Comparison of ENCODE assay signal across 10 cellular contexts in genomic region chr2:191869178-191869577, GRCh38. TPM values are rescaled to one million over a fixed set of nuclear protein-coding genes. Genes with fewer than 3 reads are reported as not detected.
A peak's percentile ranks its signal among the peaks of the same experiment; 100 is the strongest.
DNase-seq lines count a peak whose midpoint lies in the region; TF ChIP-seq lines count a peak whose summit lies in the region.
"Had no signal": no experiment of that assay in that cellular context is flagged by ENCODE, and none has a peak within 500 bp of the region (broad histone marks: within the 10 kb centered on the region; RNA-seq: fewer than 3 reads in every experiment).

No MANE protein-coding gene starts in this region.

- peak; percentile 94 for TF ChIP-seq CTCF in endodermal cell (conservative IDR thresholded peaks at IDR 0.05)
- TF ChIP-seq CTCF in sigmoid colon (IDR thresholded peaks at IDR 0.05), result no peak
- TF ChIP-seq CTCF in stomach (IDR thresholded peaks at IDR 0.05), result no peak

- H3K4me3 ChIP-seq in endodermal cell (ENCODE audit: low read length), result no peak overlapping the region
- no peak overlapping the region for H3K4me3 ChIP-seq in sigmoid colon
- no peak overlapping the region for H3K4me3 ChIP-seq in stomach

- WGBS in endodermal cell (ENCODE audit: insufficient coverage in 1 of 2, insufficient read length in 1 of 2), 2 experiments, result 23 to 30% methylated on average over 5 to 6 of the region's 6 CpGs
- 32 to 57% methylated on average over 6 of the region's 6 CpGs for WGBS in sigmoid colon, 2 donors
- 59 to 77% (median 71%) methylated on average over 6 of the region's 6 CpGs for WGBS in stomach, 5 donors

- intact Hi-C loops in sigmoid colon (cut with DNase I) (no loop called here), stomach (cut with DNase I; ENCODE audit: low total_unique reads) (no loop called here)

- H3K9me3 Mint-ChIP-seq in endodermal cell, result no peaks in the 10 kb centered on the region
- H3K9me3 Mint-ChIP-seq: activated B cell treated with CpG ODN at 0.5 μM for 24 hours had no signal

- H3K36me3 ChIP-seq in endodermal cell (ENCODE audit: control insufficient read depth, insufficient read depth, low read length) (no peaks in the 10 kb centered on the region), sigmoid colon (no peaks in the 10 kb centered on the region), stomach (no peaks in the 10 kb centered on the region)
- H3K36me3 ChIP-seq: neutrophil had no signal

- no peak overlapping the region for H3K27ac ChIP-seq in endodermal cell (ENCODE audit: low read depth, low read length)
- peak overlapping the region; percentile 20 to 88 (median 56) for H3K27ac ChIP-seq in sigmoid colon
- H3K27ac ChIP-seq in stomach, result no peak overlapping the region
- H3K27ac ChIP-seq: neutrophil had no signal

- no peak overlapping the region for H3K9ac ChIP-seq in endodermal cell (ENCODE audit: extremely low read depth, low read length, poor library complexity, severe bottlenecking)

- H3K36me3 Mint-ChIP-seq in endodermal cell (ENCODE audit: low read depth), result no peaks in the 10 kb centered on the region

- peaks cover 4% of the 10 kb centered on the region for H3K4me1 Mint-ChIP-seq in endodermal cell
- H3K4me1 Mint-ChIP-seq: activated B cell treated with CpG ODN at 0.5 μM for 24 hours had no signal

- TF ChIP-seq EP300 in sigmoid colon (IDR thresholded peaks at IDR 0.05) (no peak), stomach (IDR thresholded peaks at IDR 0.05) (no peak)

- TF ChIP-seq POLR2A in sigmoid colon (IDR thresholded peaks at IDR 0.05) (no peak), stomach (IDR thresholded peaks at IDR 0.05) (no peak)

- no peak overlapping the region for H3K4me3 Mint-ChIP-seq in endodermal cell
- H3K4me3 Mint-ChIP-seq: activated B cell treated with CpG ODN at 0.5 μM for 24 hours had no signal

- DNase-seq in NCI-H524 (lab: John Stamatoyannopoulos, UW) (peak; percentile 7 to 38), NCI-H524 treated with DMSO at 0.1 percent for 48 hours (lab: John Stamatoyannopoulos, UW) (no peak), NCI-H146 treated with DMSO at 0.1 percent for 48 hours (lab: John Stamatoyannopoulos, UW; ENCODE audit: unreplicated experiment) (peak; percentile 67), endodermal cell (peak; percentile 92), sigmoid colon (no peak), stomach (no peak), HPDE6-E6E7 (ENCODE audit: extremely low spot score) (no peak)
- DNase-seq in activated T-cell treated with anti-CD3 and anti-CD28 coated beads, Interleukin-2, amount 50 U/mL, for 1 hour, result no peak
- DNase-seq: activated B cell treated with CpG ODN at 0.5 μM for 24 hours had no signal

- peaks cover 3% of the 10 kb centered on the region for H3K4me1 ChIP-seq in endodermal cell (ENCODE audit: control insufficient read depth, insufficient read depth, low read length)
- peaks cover 0 to 45% (median 38%) of the 10 kb centered on the region in 4 donors for H3K4me1 ChIP-seq in sigmoid colon
- H3K4me1 ChIP-seq in stomach, result peaks cover 5 to 35% (median 22%) of the 10 kb centered on the region in 4 donors

- no peaks in the 10 kb centered on the region for H3K27me3 Mint-ChIP-seq in endodermal cell (ENCODE audit: insufficient read depth)

- H3K9me3 ChIP-seq in endodermal cell (ENCODE audit: control insufficient read depth, low read length) (no peaks in the 10 kb centered on the region), sigmoid colon (no peaks in the 10 kb centered on the region), stomach (no peaks in the 10 kb centered on the region)
- H3K9me3 ChIP-seq: neutrophil had no signal

- H3K27ac Mint-ChIP-seq in endodermal cell, result no peak overlapping the region
- H3K27ac Mint-ChIP-seq: activated B cell treated with CpG ODN at 0.5 μM for 24 hours had no signal

- no peaks in the 10 kb centered on the region for H3K27me3 ChIP-seq in endodermal cell (ENCODE audit: control insufficient read depth, insufficient read depth, low read length, poor library complexity, severe bottlenecking)
- no peaks in the 10 kb centered on the region for H3K27me3 ChIP-seq in sigmoid colon
- H3K27me3 ChIP-seq in stomach, result no peaks in the 10 kb centered on the region
- H3K27me3 ChIP-seq: neutrophil had no signal

RNA-seq across cellular contexts. Expression of gene CAVIN2, which starts 22.3 kb away (rescaled TPM):
- total RNA-seq in endodermal cell, result not detected
- polyA plus RNA-seq in endodermal cell (2013, experiment 1 of 2), result 0.14 TPM
- 0.25 TPM for polyA plus RNA-seq in endodermal cell (2013, experiment 2 of 2)
- 100 to 1,000 TPM; 138 to 201 (median 190) TPM for total RNA-seq in sigmoid colon
- polyA plus RNA-seq in sigmoid colon, result 10 to 100 TPM in 2 of 3 donors, 1 to 10 TPM in 1; 1.4 to 15.6 (median 14.4) TPM
- total RNA-seq in stomach, result 10 to 100 TPM in 3 of 5 donors, 1 to 10 TPM in 2; 5.8 to 46.3 (median 19.4) TPM
- polyA plus RNA-seq in stomach, result 10 to 100 TPM in 2 of 3 donors, 1 to 10 TPM in 1; 6.2 to 13.9 (median 13.6) TPM
- total RNA-seq: activated B cell treated with CpG ODN at 0.5 μM for 24 hours had no signal

Comparison
In these comparisons a context has a peak if more than half of its experiments do, and no peak if none do; other contexts are left out.
1. DNase-seq: peak in NCI-H524 (2 of 2), NCI-H146 treated with DMSO at 0.1 percent for 48 hours (single experiment) and endodermal cell (single experiment); none in NCI-H524 treated with DMSO at 0.1 percent for 48 hours (single experiment), sigmoid colon (single experiment), stomach (single experiment), activated T-cell treated with anti-CD3 and anti-CD28 coated beads, Interleukin-2, amount 50 U/mL, for 1 hour (single experiment) and HPDE6-E6E7 (single experiment).
2. H3K27ac ChIP-seq: peak in sigmoid colon (4 of 4); none in endodermal cell (single experiment) and stomach (0 of 5).
3. RNA of gene CAVIN2, which starts 22.3 kb away (total RNA-seq): 138 to 201 TPM in sigmoid colon and 5.8 to 46.3 TPM in stomach; not detected in endodermal cell; every median in the first group is over 4 times any median in the second.